In genomic region chr17:35981908-35982330, GRCh38 we compare ENCODE assay signal across 19 cellular contexts. TPM values are rescaled to one million over a fixed set of nuclear protein-coding genes. Genes with fewer than 3 reads are reported as not detected.
DNase-seq lines count a peak whose midpoint lies in the region; ATAC-seq, FAIRE-seq and TF ChIP-seq lines count a peak whose summit lies in the region.
"Had no signal": no experiment of that assay in that cellular context is flagged by ENCODE, and none has a peak within 500 bp of the region (broad histone marks: within the 10 kb centered on the region; RNA-seq: fewer than 3 reads in every experiment).

No MANE protein-coding gene starts in this region.

- H3K4me1 ChIP-seq in KMS-11 (ENCODE audit: low read depth, poor library complexity, severe bottlenecking) (no peaks in the 10 kb centered on the region), small intestine (ENCODE audit: control insufficient read depth in 2 of 2, insufficient read depth in 1 of 2, low read depth in 1 of 2, low read length in 1 of 2) (no peaks in the 10 kb centered on the region)
- H3K4me1 ChIP-seq: SJSA1 had no signal

- H3K4me2 ChIP-seq in KMS-11 = no peak overlapping the region
- H3K4me2 ChIP-seq: smooth muscle cell had no signal

- no peak for FAIRE-seq in small intestine (lab: Jason Lieb, UNC)

- 0 out of 2 replicates have a peak, but pooled peaks have one; percentile 16 for TF ChIP-seq CTCF in KMS-11 (conservative IDR thresholded peaks at IDR 0.05; ENCODE audit: low read depth, low read length)

- H3K27ac Mint-ChIP-seq in dendritic cell treated with granulocyte-macrophage colony-stimulating factor and Interleukin-4, amounts not matched to agents 40 ng/mL and 50 ng/mL, for 4 days = peak overlapping the region; percentile 54
- H3K27ac Mint-ChIP-seq: CD8-positive, alpha-beta T cell had no signal

- H4K20me1 ChIP-seq in KMS-11 (ENCODE audit: insufficient read depth) = no peaks in the 10 kb centered on the region

- no peaks in the 10 kb centered on the region for H3K9me3 Mint-ChIP-seq in dendritic cell treated with granulocyte-macrophage colony-stimulating factor and Interleukin-4, amounts not matched to agents 40 ng/mL and 50 ng/mL, for 4 days
- H3K9me3 Mint-ChIP-seq: CD8-positive, alpha-beta T cell had no signal

- no peak overlapping the region for H3K4me3 ChIP-seq in KMS-11 (IDR thresholded peaks at IDR 0.05; ENCODE audit: insufficient read depth, low read depth, low read length)
- H3K4me3 ChIP-seq in small intestine (ENCODE audit: low read depth in 1 of 2, low read length in 2 of 2) = no peak overlapping the region
- H3K4me3 ChIP-seq: left ventricle myocardium inferior, SJSA1, smooth muscle cell had no signal

- H3K27me3 Mint-ChIP-seq in dendritic cell treated with granulocyte-macrophage colony-stimulating factor and Interleukin-4, amounts not matched to agents 40 ng/mL and 50 ng/mL, for 4 days = peaks cover 6% of the 10 kb centered on the region

- H3K9me3 ChIP-seq in small intestine (ENCODE audit: control insufficient read depth, low read depth) = no peaks in the 10 kb centered on the region
- H3K9me3 ChIP-seq: left ventricle myocardium inferior, SJSA1 had no signal

- DNase-seq in NCI-H82 (lab: John Stamatoyannopoulos, UW) (peak; percentile 51), NCI-H82 treated with DMSO at 0.1 percent for 48 hours (lab: John Stamatoyannopoulos, UW; ENCODE audit: unreplicated experiment) (no peak), small intestine (peak; percentile 66), cerebellar nuclear complex (lab: John Stamatoyannopoulos, UW) (no peak)
- DNase-seq: activated T-cell treated with anti-CD3 and anti-CD28 coated beads, Interleukin-2, amount 50 U/mL, for 1 hour; CD8-positive, alpha-beta T cell; KG1; left ventricle myocardium inferior; NCI-H2081; NCI-H69 had no signal

- WGBS in small intestine, 3 donors = 19 to 60% (median 32%) methylated on average over 4 of the region's 4 CpGs

- H3K36me3 ChIP-seq in KMS-11 (ENCODE audit: insufficient read depth) (no peaks in the 10 kb centered on the region), small intestine (ENCODE audit: control insufficient read depth in 2 of 2, insufficient read depth in 2 of 2, low read length in 2 of 2) (no peaks in the 10 kb centered on the region)
- H3K36me3 ChIP-seq: left ventricle myocardium inferior, SJSA1 had no signal

- no peaks in the 10 kb centered on the region for H3K79me2 ChIP-seq in KMS-11 (ENCODE audit: insufficient read depth, low read depth)

- H3K27ac ChIP-seq in KMS-11 (no peak overlapping the region), small intestine (ENCODE audit: low read depth in 1 of 2, low read length in 1 of 2) (no peak overlapping the region)
- H3K27ac ChIP-seq: left ventricle myocardium inferior, SJSA1 had no signal

- H3K4me1 Mint-ChIP-seq in dendritic cell treated with granulocyte-macrophage colony-stimulating factor and Interleukin-4, amounts not matched to agents 40 ng/mL and 50 ng/mL, for 4 days (ENCODE audit: low read depth) = peaks cover 68% of the 10 kb centered on the region

- H2AFZ ChIP-seq in KMS-11 (ENCODE audit: low read depth) = no peak overlapping the region

- peaks cover 13% of the 10 kb centered on the region for H3K36me3 Mint-ChIP-seq in dendritic cell treated with granulocyte-macrophage colony-stimulating factor and Interleukin-4, amounts not matched to agents 40 ng/mL and 50 ng/mL, for 4 days (ENCODE audit: low read depth)
- H3K36me3 Mint-ChIP-seq: CD8-positive, alpha-beta T cell had no signal

- no peak overlapping the region for H3K9ac ChIP-seq in KMS-11

- no peaks in the 10 kb centered on the region for H3K27me3 ChIP-seq in KMS-11 (ENCODE audit: insufficient read depth, low read depth)
- no peaks in the 10 kb centered on the region for H3K27me3 ChIP-seq in small intestine (ENCODE audit: control insufficient read depth in 2 of 2, insufficient read depth in 2 of 2, low read length in 2 of 2)
- H3K27me3 ChIP-seq: SJSA1 had no signal

- intact Hi-C loops in dendritic cell treated with granulocyte-macrophage colony-stimulating factor and Interleukin-4, amounts not matched to agents 40 ng/mL and 50 ng/mL, for 4 days (cut with micrococcal nuclease) = no loop called here

- ATAC-seq in GM21737 (IDR thresholded peaks at IDR 0.05; ENCODE audit: unreplicated experiment) (no peak), GM21528 (IDR thresholded peaks at IDR 0.05; ENCODE audit: low FRiP score, unreplicated experiment) (no peak)
- ATAC-seq: CD8-positive, alpha-beta T cell had no signal

- no peak overlapping the region for H3K4me3 Mint-ChIP-seq in dendritic cell treated with granulocyte-macrophage colony-stimulating factor and Interleukin-4, amounts not matched to agents 40 ng/mL and 50 ng/mL, for 4 days
- H3K4me3 Mint-ChIP-seq: CD8-positive, alpha-beta T cell had no signal

RNA-seq across cellular contexts. Expression of gene CCL16, which starts 0.6 kb away (rescaled TPM):
- under 1 TPM in 1 of 3 donors, not detected in 2; 0.19 TPM for polyA plus RNA-seq in small intestine
- polyA plus RNA-seq: neural cell, smooth muscle cell had no signal

RNA-seq across cellular contexts. Expression of gene CCL14, which starts 4.6 kb away (rescaled TPM):
- 10 to 100 TPM in 1 of 3 donors, 1 to 10 TPM in 2; 5.4 to 61.9 (median 7.2) TPM for polyA plus RNA-seq in small intestine
- polyA plus RNA-seq: neural cell, smooth muscle cell had no signal

RNA-seq across cellular contexts. Expression of gene CCL15, which starts 19.4 kb away (rescaled TPM):
- 10 to 100 TPM; 22.6 to 72.7 (median 51.9) TPM for polyA plus RNA-seq in small intestine
- polyA plus RNA-seq: neural cell, smooth muscle cell had no signal

RNA-seq across cellular contexts. Expression of gene CCL23, which starts 35.9 kb away (rescaled TPM):
- 10 to 100 TPM in 1 of 3 donors, 1 to 10 TPM in 1, not detected in 1; 1.9 to 22.9 TPM for polyA plus RNA-seq in small intestine
- polyA plus RNA-seq: neural cell, smooth muscle cell had no signal

RNA-seq across cellular contexts. Expression of gene LYZL6, which starts 38.4 kb away (rescaled TPM):
- not detected for polyA plus RNA-seq in small intestine
- polyA plus RNA-seq: adipose tissue, esophagus, neural cell, smooth muscle cell had no signal

Comparison
In these comparisons a context has a peak if more than half of its experiments do, and no peak if none do; other contexts are left out.
1. DNase-seq: peak in NCI-H82 (single experiment) and small intestine (single experiment); none in NCI-H82 treated with DMSO at 0.1 percent for 48 hours (single experiment) and cerebellar nuclear complex (0 of 2).